Comparison of ENCODE assay signal across 22 cellular contexts in the genomic region with DNA sequence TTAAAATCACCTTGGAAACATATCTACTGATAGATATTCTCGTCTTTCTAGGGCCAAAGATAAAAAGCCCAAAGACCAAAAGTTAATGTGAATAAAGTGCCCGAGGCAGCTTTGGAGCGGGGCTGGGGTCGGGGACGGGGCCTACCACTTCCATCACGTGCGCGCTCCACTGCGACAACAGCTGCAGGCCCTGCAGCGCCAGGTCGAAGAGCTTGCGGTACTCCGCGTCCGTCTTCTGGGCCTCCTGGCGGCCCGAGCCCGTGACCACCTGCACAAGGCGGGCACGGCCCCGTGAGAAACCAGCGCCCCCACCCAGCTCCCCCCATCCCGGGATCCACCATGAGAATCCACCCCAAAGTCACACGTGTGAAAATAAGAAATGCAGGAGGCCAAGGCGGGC. TPM values are rescaled to one million over a fixed set of nuclear protein-coding genes. Genes with fewer than 3 reads are reported as not detected.
DNase-seq lines count a peak whose midpoint lies in the region; ATAC-seq and TF ChIP-seq lines count a peak whose summit lies in the region.
"Had no signal": no experiment of that assay in that cellular context is flagged by ENCODE, and none has a peak within 500 bp of the region (broad histone marks: within the 10 kb centered on the region; RNA-seq: fewer than 3 reads in every experiment).

No MANE protein-coding gene starts in this region.

- no peaks in the 10 kb centered on the region for H3K27me3 ChIP-seq in spleen (replicated peaks in 1 of 7)
- H3K27me3 ChIP-seq: BLaER1 treated with 17β-estradiol and CSF1 and Interleukin-3, amounts not matched to agents 10 nM and 100 nM had no signal

- no peaks in the 10 kb centered on the region for H3K4me1 Mint-ChIP-seq in natural killer cell treated with Interleukin-12 subunit alpha and Interleukin-12 subunit beta and Interleukin-15 and Interleukin-18, amount 100 ng/mL, for 72 hours (ENCODE audit: low read depth in 2 of 2)
- H3K4me1 Mint-ChIP-seq in natural killer cell = no peaks in the 10 kb centered on the region
- H3K4me1 Mint-ChIP-seq: B cell had no signal

- no peaks in the 10 kb centered on the region for H3K27me3 Mint-ChIP-seq in natural killer cell treated with Interleukin-12 subunit alpha and Interleukin-12 subunit beta and Interleukin-15 and Interleukin-18, amount 100 ng/mL, for 72 hours
- H3K27me3 Mint-ChIP-seq in natural killer cell (ENCODE audit: low read depth in 2 of 2) = no peaks in the 10 kb centered on the region
- H3K27me3 Mint-ChIP-seq: B cell; CD4-positive, alpha-beta T cell had no signal

- peak; percentile 26 for DNase-seq in natural killer cell treated with Interleukin-12 subunit alpha and Interleukin-12 subunit beta and Interleukin-15 and Interleukin-18, amount 100 ng/mL, for 72 hours (ENCODE audit: low spot score)
- DNase-seq in natural killer cell (no peak), spleen (peak; percentile 74), T-helper 9 cell (no peak)
- DNase-seq in activated naive CD4-positive, alpha-beta T cell (lab: John Stamatoyannopoulos, UW) = no peak
- DNase-seq: AML-193; Caco-2; Calu3; CD4-positive, alpha-beta T cell; CD8-positive, alpha-beta T cell; DMS153; DMS53; DMS79; DND-41; EL; GDM1 had no signal

- H3K9me3 ChIP-seq in spleen = no peaks in the 10 kb centered on the region
- H3K9me3 ChIP-seq: A549; BLaER1 treated with 17β-estradiol and CSF1 and Interleukin-3, amounts not matched to agents 10 nM and 100 nM; Caco-2 had no signal

- H3K9me3 Mint-ChIP-seq in natural killer cell treated with Interleukin-12 subunit alpha and Interleukin-12 subunit beta and Interleukin-15 and Interleukin-18, amount 100 ng/mL, for 72 hours = no peaks in the 10 kb centered on the region
- H3K9me3 Mint-ChIP-seq in natural killer cell = no peaks in the 10 kb centered on the region
- H3K9me3 Mint-ChIP-seq: CD4-positive, alpha-beta T cell; CD8-positive, alpha-beta T cell had no signal

- no peak for TF ChIP-seq POLR2A in spleen (IDR thresholded peaks at IDR 0.05)

- H3K4me3 Mint-ChIP-seq in natural killer cell treated with Interleukin-12 subunit alpha and Interleukin-12 subunit beta and Interleukin-15 and Interleukin-18, amount 100 ng/mL, for 72 hours = no peak overlapping the region
- no peak overlapping the region for H3K4me3 Mint-ChIP-seq in natural killer cell
- H3K4me3 Mint-ChIP-seq: B cell; CD4-positive, alpha-beta T cell; CD8-positive, alpha-beta T cell had no signal

- intact Hi-C loops in natural killer cell (cut with micrococcal nuclease) (loop anchor here (10.0 kb wide), 1 partner anchor 117 kb away; no protein-coding TSS in a partner anchor), spleen (cut with DNase I; ENCODE audit: low total_unique reads) (no loop called here)

- ATAC-seq in natural killer cell treated with Interleukin-12 subunit alpha and Interleukin-12 subunit beta and Interleukin-15 and Interleukin-18, amount 100 ng/mL, for 72 hours = no peak
- no peak for ATAC-seq in natural killer cell
- ATAC-seq: A549; CD8-positive, alpha-beta T cell; GM12878 had no signal

- no peaks in the 10 kb centered on the region for H3K4me1 ChIP-seq in spleen
- H3K4me1 ChIP-seq: BLaER1 treated with 17β-estradiol and CSF1 and Interleukin-3, amounts not matched to agents 10 nM and 100 nM; Caco-2 had no signal

- H3K36me3 ChIP-seq in spleen = peaks cover 0 to 86% (median 26%) of the 10 kb centered on the region in 6 donors

- H3K36me3 Mint-ChIP-seq in natural killer cell treated with Interleukin-12 subunit alpha and Interleukin-12 subunit beta and Interleukin-15 and Interleukin-18, amount 100 ng/mL, for 72 hours = no peaks in the 10 kb centered on the region
- H3K36me3 Mint-ChIP-seq in natural killer cell = no peaks in the 10 kb centered on the region
- H3K36me3 Mint-ChIP-seq: CD8-positive, alpha-beta T cell had no signal

- H3K27ac ChIP-seq in spleen = no peak overlapping the region
- H3K27ac ChIP-seq: 22Rv1; A549; BLaER1 treated with 17β-estradiol and CSF1 and Interleukin-3, amounts not matched to agents 10 nM and 100 nM; C4-2B had no signal

- H3K4me3 ChIP-seq in spleen = no peak overlapping the region
- H3K4me3 ChIP-seq: A549; BLaER1 treated with 17β-estradiol and CSF1 and Interleukin-3, amounts not matched to agents 10 nM and 100 nM; GM12878 had no signal

- TF ChIP-seq CTCF in natural killer cell (IDR thresholded peaks at IDR 0.05) = no peak
- TF ChIP-seq CTCF in spleen (IDR thresholded peaks at IDR 0.05 in 8 of 11, conservative IDR thresholded peaks at IDR 0.05 in 3 of 11) = no peak

- 93 to 98% (median 96%) methylated on average over 25 of the region's 25 CpGs for WGBS in spleen, 5 donors

- H3K27ac Mint-ChIP-seq in natural killer cell treated with Interleukin-12 subunit alpha and Interleukin-12 subunit beta and Interleukin-15 and Interleukin-18, amount 100 ng/mL, for 72 hours = no peak overlapping the region
- H3K27ac Mint-ChIP-seq in natural killer cell = no peak overlapping the region
- H3K27ac Mint-ChIP-seq: B cell; CD4-positive, alpha-beta T cell; CD8-positive, alpha-beta T cell had no signal

RNA-seq across cellular contexts. Expression of a gene that starts 52.4 kb away (rescaled TPM):
- 10 to 100 TPM; 10.8 to 19.8 TPM for total RNA-seq in natural killer cell treated with Interleukin-12 subunit alpha and Interleukin-12 subunit beta and Interleukin-15 and Interleukin-18, amount 100 ng/mL, for 72 hours
- 1 to 10 TPM; 6.4 to 9.2 (median 8.8) TPM for total RNA-seq in natural killer cell
- total RNA-seq in spleen = 100 to 1,000 TPM in 3 of 7 donors, 10 to 100 TPM in 4; 75.2 to 139 (median 90.6) TPM
- 10 to 100 TPM; 11.5 to 30.3 (median 14.2) TPM for polyA plus RNA-seq in spleen

Comparison
In these comparisons a context has a peak if more than half of its experiments do, and no peak if none do; other contexts are left out.
1. DNase-seq: peak in natural killer cell treated with Interleukin-12 subunit alpha and Interleukin-12 subunit beta and Interleukin-15 and Interleukin-18, amount 100 ng/mL, for 72 hours (single experiment) and spleen (single experiment); none in natural killer cell (single experiment), activated naive CD4-positive, alpha-beta T cell (0 of 4) and T-helper 9 cell (single experiment).